5 cellular contexts compared by ENCODE assay signal in the genomic region with DNA sequence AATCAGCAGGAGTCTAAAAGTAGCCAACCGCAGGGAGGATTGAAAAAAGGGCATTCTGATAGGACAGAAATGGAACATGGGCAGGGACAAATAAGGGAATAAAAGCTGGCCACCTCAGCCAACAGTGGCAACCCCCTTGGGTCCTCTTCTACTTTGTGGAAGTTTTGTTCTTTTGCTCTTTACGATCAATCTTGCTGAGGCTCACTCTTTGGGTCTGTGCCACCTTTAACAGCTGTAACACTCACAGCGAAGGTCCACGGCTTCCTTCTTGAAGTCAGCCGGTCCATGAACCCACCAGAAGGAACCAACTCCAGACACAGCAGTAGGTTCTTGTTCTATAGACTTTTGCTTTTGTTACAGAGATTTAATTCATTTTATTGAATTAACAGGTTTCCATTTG.
"Had no signal": no experiment of that assay in that cellular context is flagged by ENCODE, and none has a peak within 500 bp of the region (broad histone marks: within the 10 kb centered on the region; RNA-seq: fewer than 3 reads in every experiment).

No MANE protein-coding gene starts in this region.

- DNase-seq: H9, HCEC 1CT, IMR-90 had no signal

- H3K4me3 Mint-ChIP-seq: GM23338, H9 had no signal

- H3K4me2 ChIP-seq: GM23338 had no signal

- H3K4me3 ChIP-seq: GM23338, K562 had no signal

- H3K4me1 Mint-ChIP-seq: GM23338, H9 had no signal

- H2AFZ ChIP-seq: GM23338 had no signal

- H3K27ac Mint-ChIP-seq: GM23338, H9 had no signal
